ENCODE assay signal across 8 cellular contexts in genomic region chr14:70416717-70417349, GRCh38. TPM values are rescaled to one million over a fixed set of nuclear protein-coding genes. Genes with fewer than 3 reads are reported as not detected.
DNase-seq lines count a peak whose midpoint lies in the region; ATAC-seq, FAIRE-seq and TF ChIP-seq lines count a peak whose summit lies in the region.

Gene SYNJ2BP, minus strand, starts transcription at chr14:70417090. Its CDS starts 127 bp downstream, at chr14:70416963.

- TF ChIP-seq RAD21 in H1 (IDR thresholded peaks at IDR 0.05 in 1 of 2, conservative IDR thresholded peaks at IDR 0.05 in 1 of 2; ENCODE audit: low read depth in 2 of 2, low read length in 2 of 2): 0 out of 4 replicates have a peak, but pooled peaks of 1 of the 2 experiments have one; percentile 6

- no peaks in the 10 kb centered on the region for H3K79me1 ChIP-seq in H1 (ENCODE audit: low read depth, low read length)

- no peak within 1 kb of the TSS; the same call in 1 of the 2 replicates for H4K8ac ChIP-seq in H1 (ENCODE audit: extremely low read depth, insufficient read depth, low read length)

- H3K9ac ChIP-seq in H1 (replicated peaks in 1 of 4; ENCODE audit: extremely low read depth in 1 of 4, low read depth in 3 of 4, low read length in 3 of 4): peak within 1 kb of the TSS; percentile 62 to 92 (median 80)

- POLR2A ChIA-PET in H1 (lab: Charles Lee; ENCODE audit: partially characterized antibody): interaction anchor here (1.0 kb wide), 1 partner anchor 109 kb away, joined by 3 read pairs; no protein-coding TSS in a partner anchor

- peak within 1 kb of the TSS; percentile 93 for H2AFZ ChIP-seq in H1 (ENCODE audit: low read length)

- H4K20me1 ChIP-seq in H1 (replicated peaks in 1 of 2; ENCODE audit: control insufficient read depth in 1 of 2, insufficient read depth in 2 of 2, low read length in 2 of 2): peaks cover 2 to 4% of the 10 kb centered on the region in 2 experiments

- H3K27me3 ChIP-seq in H1 (replicated peaks in 1 of 4; ENCODE audit: control insufficient read depth in 3 of 4, extremely low read depth in 1 of 4, insufficient read depth in 3 of 4, low read length in 3 of 4): no peaks in the 10 kb centered on the region

- peak within 1 kb of the TSS; percentile 62; the same call in 1 of the 2 replicates for H2BK5ac ChIP-seq in H1 (ENCODE audit: low read depth, low read length)

- no peak within 1 kb of the TSS for H2BK120ac ChIP-seq in H1 (replicated peaks; ENCODE audit: low read depth, low read length)

- no peak within 1 kb of the TSS for H3K4ac ChIP-seq in H1 (replicated peaks; ENCODE audit: insufficient read length, low read depth, low read length)

- no peak for TF ChIP-seq CTCF in H1 (IDR thresholded peaks at IDR 0.05; ENCODE audit: control extremely low read depth in 1 of 3, insufficient read depth in 1 of 3, low read depth in 1 of 3, low read length in 3 of 3)

- no peak within 1 kb of the TSS for H3K56ac ChIP-seq in H1 (replicated peaks; ENCODE audit: insufficient read length, low read depth, low read length)

- H3K23ac ChIP-seq in H1 (ENCODE audit: insufficient read length): no peak within 1 kb of the TSS

- DNase-seq in DMS114 treated with DMSO at 0.1 percent for 48 hours (lab: John Stamatoyannopoulos, UW; ENCODE audit: unreplicated experiment) (peak; percentile 67), NCI-H510A (lab: John Stamatoyannopoulos, UW) (peak; percentile 70), H1 (ENCODE audit: low read depth in 1 of 2, low spot score in 2 of 2) (peak; percentile 47 to 78), medulla oblongata (ENCODE audit: extremely low spot score) (peak; percentile 77), OCI-M2 (lab: John Stamatoyannopoulos, UW; ENCODE audit: unreplicated experiment) (no peak)
- peak; percentile 15 to 29 for DNase-seq in activated CD8-positive, alpha-beta memory T cell treated with anti-CD3 and anti-CD28 coated beads for 1 hour (ENCODE audit: extremely low read depth in 1 of 2, low read depth in 1 of 2)
- peak; percentile 5 to 50 (median 36) for DNase-seq in stimulated activated CD4-positive, alpha-beta T cell treated with anti-CD3 and anti-CD28 coated beads, TNF-alpha, amount 100 ng/mL, for 24 hours (ENCODE audit: low read depth in 3 of 3)

- no peaks in the 10 kb centered on the region for H3K23me2 ChIP-seq in H1 (ENCODE audit: low read depth, low read length)

- peak; percentile 96 for FAIRE-seq in H1 (lab: Jason Lieb, UNC)

- H3K18ac ChIP-seq in H1 (ENCODE audit: extremely low read depth, low read length): no peak within 1 kb of the TSS; the same call in 1 of the 2 replicates

- H4K5ac ChIP-seq in H1 (ENCODE audit: insufficient read length, low read depth, low read length): peak within 1 kb of the TSS; percentile 67

- peak; percentile 53 for ATAC-seq in HG02571 (IDR thresholded peaks at IDR 0.05; ENCODE audit: unreplicated experiment)

- H2AK5ac ChIP-seq in H1 (ENCODE audit: low read depth, low read length): no peak within 1 kb of the TSS

- TF ChIP-seq EP300 in H1 (IDR thresholded peaks at IDR 0.05; ENCODE audit: borderline replicate concordance in 1 of 2, low read depth in 2 of 2, low read length in 2 of 2): no peak; a peak in 1 of 3 replicates

- peaks cover 0 to 4% (median 0%) of the 10 kb centered on the region in 4 experiments; a peak in 1 of 7 replicates for H3K4me1 ChIP-seq in H1 (replicated peaks in 1 of 4; ENCODE audit: control insufficient read depth in 3 of 4, insufficient read depth in 4 of 4, low read length in 3 of 4)

- peaks cover 0 to 3% (median 0%) of the 10 kb centered on the region in 4 experiments; a peak in 2 of 8 replicates for H3K36me3 ChIP-seq in H1 (ENCODE audit: control insufficient read depth in 2 of 4, insufficient read depth in 4 of 4, low read length in 3 of 4)

- no peak within 1 kb of the TSS for H2BK20ac ChIP-seq in H1 (ENCODE audit: low read length)

- peak within 1 kb of the TSS; percentile 89 to 99 (median 99) for H3K4me3 ChIP-seq in H1 (ENCODE audit: extremely low read depth in 1 of 4, insufficient read depth in 2 of 4, low read depth in 3 of 4, low read length in 4 of 4)

- peak within 1 kb of the TSS; percentile 76 to 91 for H3K4me2 ChIP-seq in H1 (ENCODE audit: insufficient read depth in 1 of 2, low read depth in 2 of 2, low read length in 2 of 2)

- H2BK15ac ChIP-seq in H1 (ENCODE audit: low read length): no peak within 1 kb of the TSS

- WGBS in H1 (ENCODE audit: extremely low coverage in 1 of 2, insufficient coverage in 1 of 2, insufficient read length in 1 of 2, insufficient replicate concordance in 2 of 2, low coverage in 1 of 2, low lambda C conversion rate in 2 of 2, missing lambda C conversion rate in 1 of 2), 2 experiments: 4% methylated on average over 23 of the region's 23 CpGs; no CpG with 5 or more reads in 1 of the 2 experiments

- H3K79me2 ChIP-seq in H1 (ENCODE audit: control insufficient read depth in 1 of 2, insufficient read depth in 2 of 2, low read length in 2 of 2): peaks cover 0 to 43% of the 10 kb centered on the region in 2 experiments; a peak in 2 of 4 replicates

- no peaks in the 10 kb centered on the region for H3K9me3 ChIP-seq in H1 (ENCODE audit: insufficient read depth in 2 of 2, low read depth in 1 of 2, low read length in 1 of 2)

- H4K91ac ChIP-seq in H1 (replicated peaks; ENCODE audit: insufficient read length, low read length): no peak within 1 kb of the TSS

- peak within 1 kb of the TSS; percentile 68; the same call in 1 of the 2 replicates for H3K27ac ChIP-seq in H1 (ENCODE audit: low read depth, low read length)

- H2BK12ac ChIP-seq in H1 (ENCODE audit: low read depth, low read length): no peak within 1 kb of the TSS

- H3K14ac ChIP-seq in H1 (ENCODE audit: insufficient read length): no peak within 1 kb of the TSS

- CTCF ChIA-PET in H1 (lab: Charles Lee; ENCODE audit: partially characterized antibody): no interaction called here

- TF ChIP-seq POLR2A in H1 (IDR thresholded peaks at IDR 0.05; ENCODE audit: control extremely low read depth in 1 of 2, low read depth in 2 of 2, low read length in 2 of 2): peak in 1 of 2 experiments; percentile 74; a peak in 2 of 3 replicates

TF ChIP-seq in H1, 55 proteins besides CTCF, POLR2A, EP300 and RAD21 (continues in another document):
- TF ChIP-seq SIN3A (conservative IDR thresholded peaks at IDR 0.05 in 1 of 2, IDR thresholded peaks at IDR 0.05 in 1 of 2; ENCODE audit: low read depth in 1 of 2, low read length in 2 of 2) (peak; percentile 90 to 97), POLR2AphosphoS5 (IDR thresholded peaks at IDR 0.05; ENCODE audit: low read depth, low read length) (peak; percentile 67), SAP30 (IDR thresholded peaks at IDR 0.05; ENCODE audit: insufficient read depth, insufficient replicate concordance, low read length) (peak; percentile 55), CHD2 (IDR thresholded peaks at IDR 0.05; ENCODE audit: low read length) (0 out of 2 replicates have a peak, but pooled peaks have one; percentile 40), SIX5 (IDR thresholded peaks at IDR 0.05; ENCODE audit: low read depth, low read length) (peak; percentile 56), ASH2L (IDR thresholded peaks at IDR 0.05; ENCODE audit: low read length) (peak; percentile 97), GABPA (IDR thresholded peaks at IDR 0.05; ENCODE audit: borderline replicate concordance, insufficient read depth, low read length) (peak; percentile 91; the same call in 1 of the 2 replicates), KDM4A (IDR thresholded peaks at IDR 0.05; ENCODE audit: low read depth, low read length, severe bottlenecking) (no peak), YY1 (IDR thresholded peaks at IDR 0.05; ENCODE audit: low read depth, low read length) (no peak; the same call in 1 of the 2 replicates), NANOG (IDR thresholded peaks at IDR 0.05; ENCODE audit: insufficient read depth, low read depth, low read length, poor library complexity, severe bottlenecking) (no peak), TAF7 (optimal IDR thresholded peaks at IDR 0.05; ENCODE audit: borderline replicate concordance, low read depth, low read length) (peak; percentile 56), FOSL1 (IDR thresholded peaks at IDR 0.05; ENCODE audit: insufficient read depth, low read depth, low read length) (no peak), ZNF274 (IDR thresholded peaks at IDR 0.05; ENCODE audit: borderline replicate concordance, extremely low read depth, low read length) (no peak), TAF1 (IDR thresholded peaks at IDR 0.05; ENCODE audit: low read depth, low read length) (peak; percentile 70; the same call in 1 of the 2 replicates), BRCA1 (IDR thresholded peaks at IDR 0.05; ENCODE audit: low read depth, low read length) (no peak), TBP (IDR thresholded peaks at IDR 0.05; ENCODE audit: low read depth, low read length) (peak; percentile 58; the same call in 1 of the 2 replicates), RNF2 (IDR thresholded peaks at IDR 0.05; ENCODE audit: borderline replicate concordance, low read depth, low read length, missing control alignments, poor library complexity, severe bottlenecking) (no peak), RBBP5 (IDR thresholded peaks at IDR 0.05; ENCODE audit: borderline replicate concordance, low read depth, low read length) (peak; percentile 71; the same call in 1 of the 2 replicates), POU5F1 (IDR thresholded peaks at IDR 0.05; ENCODE audit: low read depth, low read length) (no peak), SP1 (IDR thresholded peaks at IDR 0.05; ENCODE audit: low read depth, low read length) (no peak)
- TF ChIP-seq, protein P1, sequence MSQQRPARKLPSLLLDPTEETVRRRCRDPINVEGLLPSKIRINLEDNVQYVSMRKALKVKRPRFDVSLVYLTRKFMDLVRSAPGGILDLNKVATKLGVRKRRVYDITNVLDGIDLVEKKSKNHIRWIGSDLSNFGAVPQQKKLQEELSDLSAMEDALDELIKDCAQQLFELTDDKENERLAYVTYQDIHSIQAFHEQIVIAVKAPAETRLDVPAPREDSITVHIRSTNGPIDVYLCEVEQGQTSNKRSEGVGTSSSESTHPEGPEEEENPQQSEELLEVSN (IDR thresholded peaks at IDR 0.05): peak; percentile 64; the same call in 1 of the 2 replicates
- TF ChIP-seq, protein P2, sequence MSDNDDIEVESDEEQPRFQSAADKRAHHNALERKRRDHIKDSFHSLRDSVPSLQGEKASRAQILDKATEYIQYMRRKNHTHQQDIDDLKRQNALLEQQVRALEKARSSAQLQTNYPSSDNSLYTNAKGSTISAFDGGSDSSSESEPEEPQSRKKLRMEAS (IDR thresholded peaks at IDR 0.05): peak; percentile 60

RNA-seq across cellular contexts. Expression of gene SYNJ2BP, which starts in this region (rescaled TPM):
- total RNA-seq in H1 (2021; fragmentation: NEBNext Ultra II Directional; extraction: Animal tissue kit (Norgen Biotek cat#: 25700)): 29.7 and 30.6 TPM in 2 replicates
- polyA plus RNA-seq in H1 (2011; rRNA removed): 5.8 and 9.6 TPM in 2 replicates
- 12.2 TPM for polyA plus RNA-seq in H1 (2011; cell fraction: cytosol; rRNA removed)
- 13.6 TPM for polyA plus RNA-seq in H1 (2011; cell fraction: nucleus; rRNA removed)
- polyA plus RNA-seq in H1 (2012, experiment 1 of 2): 11.6 to 22.8 TPM (median 15.3 TPM) in 4 replicates
- 5.7 TPM for polyA plus RNA-seq in H1 (2012, experiment 2 of 2)
- 24.7 TPM for polyA plus RNA-seq in H1 (2013, experiment 1 of 2)
- 23.0 TPM for polyA plus RNA-seq in H1 (2013, experiment 2 of 2)
- polyA minus RNA-seq in H1 (2011; rRNA and poly(A)+ RNA removed): 14.4 and 25.8 TPM in 2 replicates
- polyA minus RNA-seq in H1 (2011; cell fraction: cytosol; rRNA and poly(A)+ RNA removed): 6.5 TPM
- 31.6 TPM for polyA minus RNA-seq in H1 (2011; cell fraction: nucleus; rRNA and poly(A)+ RNA removed)
